31 cellular contexts compared by ENCODE assay signal in genomic region chr1:214398490-214398889, GRCh38.
"Had no signal": no experiment of that assay in that cellular context is flagged by ENCODE, and none has a peak within 500 bp of the region (broad histone marks: within the 10 kb centered on the region; RNA-seq: fewer than 3 reads in every experiment).

No MANE protein-coding gene starts in this region.

- H3K4me1 ChIP-seq: parathyroid adenoma, spleen, suprapubic skin, testis, tibial artery, transverse colon, upper lobe of right lung, uterus had no signal

- H3K36me3 ChIP-seq: neural progenitor cell, ovary, transverse colon, uterus had no signal

- H3K9me3 ChIP-seq: ovary, psoas muscle, spleen, suprapubic skin, testis, tibial artery, transverse colon, upper lobe of right lung, uterus had no signal

- H3K4me3 Mint-ChIP-seq: nephron; neural progenitor cell; stimulated activated memory B cell treated with anti-CD40 and anti-IgM and Interleukin-4, amounts not matched to agents 10 μg/mL and 1 μg/mL and 100 μg/mL, for 72 hours; stimulated activated naive CD8-positive, alpha-beta T cell treated with anti-CD3 and anti-CD28 coated beads, Interleukin-15, amount 100 ng/mL, for 72 hours; type B pancreatic cell had no signal

- H3K9me3 Mint-ChIP-seq: natural killer cell; nephron; neural progenitor cell; stimulated activated memory B cell treated with anti-CD40 and anti-IgM and Interleukin-4, amounts not matched to agents 10 μg/mL and 1 μg/mL and 100 μg/mL, for 72 hours; stimulated activated naive CD8-positive, alpha-beta T cell treated with anti-CD3 and anti-CD28 coated beads, Interleukin-15, amount 100 ng/mL, for 72 hours had no signal

- H3K9ac ChIP-seq: neural progenitor cell, parathyroid adenoma had no signal

- H3K27ac Mint-ChIP-seq: nephron; neural progenitor cell; stimulated activated memory B cell treated with anti-CD40 and anti-IgM and Interleukin-4, amounts not matched to agents 10 μg/mL and 1 μg/mL and 100 μg/mL, for 72 hours; type B pancreatic cell had no signal

- H3K36me3 Mint-ChIP-seq: natural killer cell; stimulated activated memory B cell treated with anti-CD40 and anti-IgM and Interleukin-4, amounts not matched to agents 10 μg/mL and 1 μg/mL and 100 μg/mL, for 72 hours had no signal

- H2AFZ ChIP-seq: neural progenitor cell, parathyroid adenoma had no signal

- H3K4me2 ChIP-seq: neural progenitor cell, smooth muscle cell had no signal

- DNase-seq: natural killer cell; occipital lobe; ovary; posterior cingulate gyrus; psoas muscle; right cardiac atrium; spleen; stimulated activated CD4-positive, alpha-beta T cell treated with anti-CD3 and anti-CD28 coated beads, Interleukin-12 subunit alpha, Interleukin-12 subunit beta, amount 100 ng/mL, for 4 hours; stimulated activated CD4-positive, alpha-beta T cell treated with anti-CD3 and anti-CD28 coated beads, Interleukin-1b, Interleukin-23, amount 100 ng/mL, for 48 hours; stimulated activated CD4-positive, alpha-beta T cell treated with anti-CD3 and anti-CD28 coated beads, Interleukin-4, amount 100 ng/mL, for 1 hour; stimulated activated CD4-positive, alpha-beta T cell treated with anti-CD3 and anti-CD28 coated beads, Interleukin-4, amount 100 ng/mL, for 4 hours; stimulated activated CD8-positive, alpha-beta memory T cell treated with anti-CD3 and anti-CD28 coated beads, Interleukin-4, amount 100 ng/mL, for 48 hours; stimulated activated naive CD4-positive, alpha-beta T cell; stimulated activated naive CD8-positive, alpha-beta T cell treated with anti-CD3 and anti-CD28 coated beads, Interleukin-15, amount 100 ng/mL, for 72 hours; stimulated activated naive CD8-positive, alpha-beta T cell treated with anti-CD3 and anti-CD28 coated beads, Interleukin-15, Interleukin-2, amounts not matched to agents 100 U/mL and 50 U/mL, for 24 hours; substantia nigra; testis; tibial artery; transverse colon; upper lobe of right lung; uterus had no signal

- H3K4me3 ChIP-seq: neural progenitor cell, ovary, psoas muscle, skin epidermis, smooth muscle cell, spleen, suprapubic skin, testis, tibial artery, transverse colon, upper lobe of right lung, uterus had no signal

- H3K79me2 ChIP-seq: parathyroid adenoma had no signal

- H3K27me3 Mint-ChIP-seq: progenitor cell of endocrine pancreas; stimulated activated naive CD8-positive, alpha-beta T cell treated with anti-CD3 and anti-CD28 coated beads, Interleukin-15, amount 100 ng/mL, for 72 hours; type B pancreatic cell had no signal

- ATAC-seq: psoas muscle; right cardiac atrium; sciatic nerve; stimulated activated memory B cell treated with anti-CD40 and anti-IgM and Interleukin-4, amounts not matched to agents 10 μg/mL and 1 μg/mL and 100 μg/mL, for 72 hours; stimulated activated naive CD8-positive, alpha-beta T cell treated with anti-CD3 and anti-CD28 coated beads, Interleukin-15, amount 100 ng/mL, for 72 hours; upper lobe of right lung had no signal

- H3K27ac ChIP-seq: neural progenitor cell, ovary, parathyroid adenoma, psoas muscle, skin epidermis, spleen, suprapubic skin, testis, tibial artery, transverse colon, upper lobe of right lung, uterus had no signal

- H3K4me1 Mint-ChIP-seq: nephron; neural progenitor cell; stimulated activated memory B cell treated with anti-CD40 and anti-IgM and Interleukin-4, amounts not matched to agents 10 μg/mL and 1 μg/mL and 100 μg/mL, for 72 hours had no signal

- H3K27me3 ChIP-seq: neural progenitor cell, ovary, spleen, suprapubic skin, testis, tibial artery, transverse colon, upper lobe of right lung, uterus had no signal
